1 cellular context compared by ENCODE assay signal in the genomic region with DNA sequence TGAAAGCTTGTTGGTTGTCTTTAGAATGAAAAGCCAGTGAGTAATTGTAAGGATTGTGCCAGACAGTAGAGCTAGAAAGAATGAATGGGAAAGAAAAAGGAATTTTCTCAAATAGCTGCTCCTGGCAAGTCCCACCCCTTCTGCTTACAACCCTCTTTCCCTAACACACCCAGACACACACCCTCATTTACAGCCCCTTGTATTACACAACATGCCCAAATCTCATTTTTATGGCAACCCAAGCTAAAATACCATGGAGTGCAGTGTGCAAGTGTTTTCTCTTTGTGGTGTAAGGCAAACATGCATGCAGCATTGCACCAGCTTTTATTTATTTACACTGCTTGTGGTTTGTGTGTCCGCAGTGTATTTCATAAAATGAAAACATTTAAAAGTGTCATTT.
TF ChIP-seq lines count a peak whose summit lies in the region.

No MANE protein-coding gene starts in this region.

TF ChIP-seq in WTC11, 78 proteins besides CTCF, POLR2A, EP300 and RAD21 (continued from another document):
- TF ChIP-seq, protein P1, sequence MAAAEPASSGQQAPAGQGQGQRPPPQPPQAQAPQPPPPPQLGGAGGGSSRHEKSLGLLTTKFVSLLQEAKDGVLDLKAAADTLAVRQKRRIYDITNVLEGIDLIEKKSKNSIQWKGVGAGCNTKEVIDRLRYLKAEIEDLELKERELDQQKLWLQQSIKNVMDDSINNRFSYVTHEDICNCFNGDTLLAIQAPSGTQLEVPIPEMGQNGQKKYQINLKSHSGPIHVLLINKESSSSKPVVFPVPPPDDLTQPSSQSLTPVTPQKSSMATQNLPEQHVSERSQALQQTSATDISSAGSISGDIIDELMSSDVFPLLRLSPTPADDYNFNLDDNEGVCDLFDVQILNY (CRISPR knock-in tag; IDR thresholded peaks at IDR 0.05): no peak
- TF ChIP-seq, protein P2, sequence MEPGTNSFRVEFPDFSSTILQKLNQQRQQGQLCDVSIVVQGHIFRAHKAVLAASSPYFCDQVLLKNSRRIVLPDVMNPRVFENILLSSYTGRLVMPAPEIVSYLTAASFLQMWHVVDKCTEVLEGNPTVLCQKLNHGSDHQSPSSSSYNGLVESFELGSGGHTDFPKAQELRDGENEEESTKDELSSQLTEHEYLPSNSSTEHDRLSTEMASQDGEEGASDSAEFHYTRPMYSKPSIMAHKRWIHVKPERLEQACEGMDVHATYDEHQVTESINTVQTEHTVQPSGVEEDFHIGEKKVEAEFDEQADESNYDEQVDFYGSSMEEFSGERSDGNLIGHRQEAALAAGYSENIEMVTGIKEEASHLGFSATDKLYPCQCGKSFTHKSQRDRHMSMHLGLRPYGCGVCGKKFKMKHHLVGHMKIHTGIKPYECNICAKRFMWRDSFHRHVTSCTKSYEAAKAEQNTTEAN (CRISPR knock-in tag; IDR thresholded peaks at IDR 0.05): no peak
- TF ChIP-seq, protein P3, sequence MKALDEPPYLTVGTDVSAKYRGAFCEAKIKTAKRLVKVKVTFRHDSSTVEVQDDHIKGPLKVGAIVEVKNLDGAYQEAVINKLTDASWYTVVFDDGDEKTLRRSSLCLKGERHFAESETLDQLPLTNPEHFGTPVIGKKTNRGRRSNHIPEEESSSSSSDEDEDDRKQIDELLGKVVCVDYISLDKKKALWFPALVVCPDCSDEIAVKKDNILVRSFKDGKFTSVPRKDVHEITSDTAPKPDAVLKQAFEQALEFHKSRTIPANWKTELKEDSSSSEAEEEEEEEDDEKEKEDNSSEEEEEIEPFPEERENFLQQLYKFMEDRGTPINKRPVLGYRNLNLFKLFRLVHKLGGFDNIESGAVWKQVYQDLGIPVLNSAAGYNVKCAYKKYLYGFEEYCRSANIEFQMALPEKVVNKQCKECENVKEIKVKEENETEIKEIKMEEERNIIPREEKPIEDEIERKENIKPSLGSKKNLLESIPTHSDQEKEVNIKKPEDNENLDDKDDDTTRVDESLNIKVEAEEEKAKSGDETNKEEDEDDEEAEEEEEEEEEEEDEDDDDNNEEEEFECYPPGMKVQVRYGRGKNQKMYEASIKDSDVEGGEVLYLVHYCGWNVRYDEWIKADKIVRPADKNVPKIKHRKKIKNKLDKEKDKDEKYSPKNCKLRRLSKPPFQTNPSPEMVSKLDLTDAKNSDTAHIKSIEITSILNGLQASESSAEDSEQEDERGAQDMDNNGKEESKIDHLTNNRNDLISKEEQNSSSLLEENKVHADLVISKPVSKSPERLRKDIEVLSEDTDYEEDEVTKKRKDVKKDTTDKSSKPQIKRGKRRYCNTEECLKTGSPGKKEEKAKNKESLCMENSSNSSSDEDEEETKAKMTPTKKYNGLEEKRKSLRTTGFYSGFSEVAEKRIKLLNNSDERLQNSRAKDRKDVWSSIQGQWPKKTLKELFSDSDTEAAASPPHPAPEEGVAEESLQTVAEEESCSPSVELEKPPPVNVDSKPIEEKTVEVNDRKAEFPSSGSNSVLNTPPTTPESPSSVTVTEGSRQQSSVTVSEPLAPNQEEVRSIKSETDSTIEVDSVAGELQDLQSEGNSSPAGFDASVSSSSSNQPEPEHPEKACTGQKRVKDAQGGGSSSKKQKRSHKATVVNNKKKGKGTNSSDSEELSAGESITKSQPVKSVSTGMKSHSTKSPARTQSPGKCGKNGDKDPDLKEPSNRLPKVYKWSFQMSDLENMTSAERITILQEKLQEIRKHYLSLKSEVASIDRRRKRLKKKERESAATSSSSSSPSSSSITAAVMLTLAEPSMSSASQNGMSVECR (CRISPR knock-in tag; IDR thresholded peaks at IDR 0.05; ENCODE audit: borderline replicate concordance): no peak
- TF ChIP-seq, protein P4, sequence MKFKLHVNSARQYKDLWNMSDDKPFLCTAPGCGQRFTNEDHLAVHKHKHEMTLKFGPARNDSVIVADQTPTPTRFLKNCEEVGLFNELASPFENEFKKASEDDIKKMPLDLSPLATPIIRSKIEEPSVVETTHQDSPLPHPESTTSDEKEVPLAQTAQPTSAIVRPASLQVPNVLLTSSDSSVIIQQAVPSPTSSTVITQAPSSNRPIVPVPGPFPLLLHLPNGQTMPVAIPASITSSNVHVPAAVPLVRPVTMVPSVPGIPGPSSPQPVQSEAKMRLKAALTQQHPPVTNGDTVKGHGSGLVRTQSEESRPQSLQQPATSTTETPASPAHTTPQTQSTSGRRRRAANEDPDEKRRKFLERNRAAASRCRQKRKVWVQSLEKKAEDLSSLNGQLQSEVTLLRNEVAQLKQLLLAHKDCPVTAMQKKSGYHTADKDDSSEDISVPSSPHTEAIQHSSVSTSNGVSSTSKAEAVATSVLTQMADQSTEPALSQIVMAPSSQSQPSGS (CRISPR knock-in tag; IDR thresholded peaks at IDR 0.05; ENCODE audit: borderline replicate concordance, low read depth): no peak
TF ChIP-seq in WTC11: peak in this region for 0.
